ENCODE assay signal across 2 cellular contexts in genomic region chr2:174338155-174338495, GRCh38.
A peak's percentile ranks its signal among the peaks of the same experiment; 100 is the strongest.
TF ChIP-seq lines count a peak whose summit lies in the region.

No MANE protein-coding gene starts in this region.

TF ChIP-seq in GM12878, 131 proteins besides CTCF, POLR2A, EP300 and RAD21:
- no peak for TF ChIP-seq TCF12 (IDR thresholded peaks at IDR 0.05; ENCODE audit: low read depth, low read length)
- no peak for TF ChIP-seq CEBPB (IDR thresholded peaks at IDR 0.05; ENCODE audit: borderline replicate concordance in 1 of 2, low read depth in 2 of 2, low read length in 2 of 2)
- TF ChIP-seq, protein P1, sequence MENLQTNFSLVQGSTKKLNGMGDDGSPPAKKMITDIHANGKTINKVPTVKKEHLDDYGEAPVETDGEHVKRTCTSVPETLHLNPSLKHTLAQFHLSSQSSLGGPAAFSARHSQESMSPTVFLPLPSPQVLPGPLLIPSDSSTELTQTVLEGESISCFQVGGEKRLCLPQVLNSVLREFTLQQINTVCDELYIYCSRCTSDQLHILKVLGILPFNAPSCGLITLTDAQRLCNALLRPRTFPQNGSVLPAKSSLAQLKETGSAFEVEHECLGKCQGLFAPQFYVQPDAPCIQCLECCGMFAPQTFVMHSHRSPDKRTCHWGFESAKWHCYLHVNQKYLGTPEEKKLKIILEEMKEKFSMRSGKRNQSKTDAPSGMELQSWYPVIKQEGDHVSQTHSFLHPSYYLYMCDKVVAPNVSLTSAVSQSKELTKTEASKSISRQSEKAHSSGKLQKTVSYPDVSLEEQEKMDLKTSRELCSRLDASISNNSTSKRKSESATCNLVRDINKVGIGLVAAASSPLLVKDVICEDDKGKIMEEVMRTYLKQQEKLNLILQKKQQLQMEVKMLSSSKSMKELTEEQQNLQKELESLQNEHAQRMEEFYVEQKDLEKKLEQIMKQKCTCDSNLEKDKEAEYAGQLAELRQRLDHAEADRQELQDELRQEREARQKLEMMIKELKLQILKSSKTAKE (IDR thresholded peaks at IDR 0.05; ENCODE audit: low read depth, poor library complexity, severe bottlenecking), result no peak
- no peak for TF ChIP-seq ZZZ3 (IDR thresholded peaks at IDR 0.05; ENCODE audit: control insufficient read depth, insufficient read length, low read depth)
- no peak for TF ChIP-seq BACH1 (IDR thresholded peaks at IDR 0.05; ENCODE audit: borderline replicate concordance)
- TF ChIP-seq EZH2 (IDR thresholded peaks at IDR 0.05; ENCODE audit: borderline replicate concordance, control insufficient read depth, low read depth, low read length), result 0 out of 2 replicates have a peak, but pooled peaks have one; percentile 1
- TF ChIP-seq ETV6 (conservative IDR thresholded peaks at IDR 0.05 in 1 of 2, IDR thresholded peaks at IDR 0.05 in 1 of 2; ENCODE audit: borderline replicate concordance in 1 of 2, low read depth in 1 of 2), result no peak
TF ChIP-seq in GM12878: peak in this region for 1.

TF ChIP-seq in neural cell, 6 proteins besides CTCF, POLR2A, EP300 and RAD21:
- TF ChIP-seq POLR2AphosphoS5 (IDR thresholded peaks at IDR 0.05) (no peak), TAF1 (IDR thresholded peaks at IDR 0.05; ENCODE audit: low read depth) (no peak), SMC3 (conservative IDR thresholded peaks at IDR 0.05; ENCODE audit: poor library complexity) (no peak), MXI1 (conservative IDR thresholded peaks at IDR 0.05; ENCODE audit: poor library complexity, severe bottlenecking) (no peak), EZH2 (IDR thresholded peaks at IDR 0.05; ENCODE audit: borderline replicate concordance, insufficient read depth, low read length, poor library complexity, severe bottlenecking) (no peak)
- TF ChIP-seq, protein P2, sequence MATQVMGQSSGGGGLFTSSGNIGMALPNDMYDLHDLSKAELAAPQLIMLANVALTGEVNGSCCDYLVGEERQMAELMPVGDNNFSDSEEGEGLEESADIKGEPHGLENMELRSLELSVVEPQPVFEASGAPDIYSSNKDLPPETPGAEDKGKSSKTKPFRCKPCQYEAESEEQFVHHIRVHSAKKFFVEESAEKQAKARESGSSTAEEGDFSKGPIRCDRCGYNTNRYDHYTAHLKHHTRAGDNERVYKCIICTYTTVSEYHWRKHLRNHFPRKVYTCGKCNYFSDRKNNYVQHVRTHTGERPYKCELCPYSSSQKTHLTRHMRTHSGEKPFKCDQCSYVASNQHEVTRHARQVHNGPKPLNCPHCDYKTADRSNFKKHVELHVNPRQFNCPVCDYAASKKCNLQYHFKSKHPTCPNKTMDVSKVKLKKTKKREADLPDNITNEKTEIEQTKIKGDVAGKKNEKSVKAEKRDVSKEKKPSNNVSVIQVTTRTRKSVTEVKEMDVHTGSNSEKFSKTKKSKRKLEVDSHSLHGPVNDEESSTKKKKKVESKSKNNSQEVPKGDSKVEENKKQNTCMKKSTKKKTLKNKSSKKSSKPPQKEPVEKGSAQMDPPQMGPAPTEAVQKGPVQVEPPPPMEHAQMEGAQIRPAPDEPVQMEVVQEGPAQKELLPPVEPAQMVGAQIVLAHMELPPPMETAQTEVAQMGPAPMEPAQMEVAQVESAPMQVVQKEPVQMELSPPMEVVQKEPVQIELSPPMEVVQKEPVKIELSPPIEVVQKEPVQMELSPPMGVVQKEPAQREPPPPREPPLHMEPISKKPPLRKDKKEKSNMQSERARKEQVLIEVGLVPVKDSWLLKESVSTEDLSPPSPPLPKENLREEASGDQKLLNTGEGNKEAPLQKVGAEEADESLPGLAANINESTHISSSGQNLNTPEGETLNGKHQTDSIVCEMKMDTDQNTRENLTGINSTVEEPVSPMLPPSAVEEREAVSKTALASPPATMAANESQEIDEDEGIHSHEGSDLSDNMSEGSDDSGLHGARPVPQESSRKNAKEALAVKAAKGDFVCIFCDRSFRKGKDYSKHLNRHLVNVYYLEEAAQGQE (IDR thresholded peaks at IDR 0.05; ENCODE audit: borderline replicate concordance), result no peak
